In genomic region chr9:68981825-68982224, GRCh38 we compare ENCODE assay signal across 8 cellular contexts. TPM values are rescaled to one million over a fixed set of nuclear protein-coding genes. Genes with fewer than 3 reads are reported as not detected.
DNase-seq lines count a peak whose midpoint lies in the region; ATAC-seq and TF ChIP-seq lines count a peak whose summit lies in the region.

No MANE protein-coding gene starts in this region.

- in situ Hi-C loops in transverse colon (cut with MboI; ENCODE audit: low pct_ligation_motif_present in 1 of 4, low pct_unique_long_range_greater_than_20kb in 1 of 4, low sequenced_read_pairs in 3 of 4) = loop anchor here in 2 of 4 donors (25.0 kb wide), 2 partner anchors 195 to 270 kb away; partner anchors contain the start of gene PIP5K1B (in 1 of the 2)

- no peak for TF ChIP-seq EP300 in transverse colon (IDR thresholded peaks at IDR 0.05; ENCODE audit: low read depth)

- no peaks in the 10 kb centered on the region for H3K9me2 ChIP-seq in OCI-LY1 (ENCODE audit: low read depth, low read length)

- H3K27me3 ChIP-seq in heart left ventricle = no peaks in the 10 kb centered on the region
- H3K27me3 ChIP-seq in OCI-LY1 (ENCODE audit: insufficient read depth, low read length) = no peaks in the 10 kb centered on the region
- H3K27me3 ChIP-seq in transverse colon = no peaks in the 10 kb centered on the region

- no peak overlapping the region for H2AFZ ChIP-seq in OCI-LY1 (ENCODE audit: low read length)

- H3F3A ChIP-seq in OCI-LY1 (ENCODE audit: insufficient read depth, low read length) = no peaks in the 10 kb centered on the region

- H4K20me1 ChIP-seq in OCI-LY1 (ENCODE audit: insufficient read depth, low read length) = no peaks in the 10 kb centered on the region

- H3K79me2 ChIP-seq in OCI-LY1 (ENCODE audit: insufficient read depth, low read length) = no peaks in the 10 kb centered on the region

- H3K4me1 ChIP-seq in heart left ventricle = peaks cover 0 to 63% (median 38%) of the 10 kb centered on the region in 12 donors
- H3K4me1 ChIP-seq in OCI-LY1 (ENCODE audit: insufficient read depth, low read length, severe bottlenecking) = peaks cover 35% of the 10 kb centered on the region
- peaks cover 25 to 49% (median 38%) of the 10 kb centered on the region in 4 donors for H3K4me1 ChIP-seq in transverse colon

- peaks cover 3% of the 10 kb centered on the region for H3K9me3 Mint-ChIP-seq in stimulated activated memory B cell treated with anti-CD40 and anti-IgM and Interleukin-4, amounts not matched to agents 10 μg/mL and 1 μg/mL and 100 μg/mL, for 72 hours

- H3K27me3 Mint-ChIP-seq in stimulated activated memory B cell treated with anti-CD40 and anti-IgM and Interleukin-4, amounts not matched to agents 10 μg/mL and 1 μg/mL and 100 μg/mL, for 72 hours = no peaks in the 10 kb centered on the region

- H3K4me3 ChIP-seq in heart left ventricle = no peak overlapping the region
- no peak overlapping the region for H3K4me3 ChIP-seq in OCI-LY1 (ENCODE audit: low read depth, low read length, poor library complexity, severe bottlenecking)
- H3K4me3 ChIP-seq in transverse colon = no peak overlapping the region

- TF ChIP-seq POLR2A in heart left ventricle (IDR thresholded peaks at IDR 0.05) (no peak), transverse colon (IDR thresholded peaks at IDR 0.05) (no peak)

- no peak overlapping the region for H3K9ac ChIP-seq in OCI-LY1 (ENCODE audit: low read length)

- H3K27ac Mint-ChIP-seq in stimulated activated memory B cell treated with anti-CD40 and anti-IgM and Interleukin-4, amounts not matched to agents 10 μg/mL and 1 μg/mL and 100 μg/mL, for 72 hours = no peak overlapping the region

- DNase-seq in heart left ventricle = no peak
- DNase-seq in Right ventricle myocardium inferior (ENCODE audit: missing footprints) = no peak
- peak; percentile 28 for DNase-seq in transverse colon
- DNase-seq in NCI-H187 treated with DMSO at 0.1 percent for 48 hours (lab: John Stamatoyannopoulos, UW) = no peak
- DNase-seq in NCI-H2171 (lab: John Stamatoyannopoulos, UW) = no peak

- no peak overlapping the region for H3K4me3 Mint-ChIP-seq in stimulated activated memory B cell treated with anti-CD40 and anti-IgM and Interleukin-4, amounts not matched to agents 10 μg/mL and 1 μg/mL and 100 μg/mL, for 72 hours

- no peak for ATAC-seq in heart left ventricle
- no peak for ATAC-seq in Right ventricle myocardium inferior
- peak; percentile 52 for ATAC-seq in HG03066 (IDR thresholded peaks at IDR 0.05; ENCODE audit: low read depth, unreplicated experiment)
- ATAC-seq in stimulated activated memory B cell treated with anti-CD40 and anti-IgM and Interleukin-4, amounts not matched to agents 10 μg/mL and 1 μg/mL and 100 μg/mL, for 72 hours = no peak

- intact Hi-C loops in heart left ventricle (cut with DNase I) (loop anchor here in 1 of 10 donors (10.0 kb wide), 1 partner anchor 117 kb away; no protein-coding TSS in a partner anchor), Right ventricle myocardium inferior (cut with DNase I) (loop anchor here (5.0 kb wide), 2 partner anchors 40 to 275 kb away; partner anchors contain the start of gene PIP5K1B), transverse colon (cut with DNase I; ENCODE audit: low total_unique reads) (no loop called here)

- H3K4me1 Mint-ChIP-seq in stimulated activated memory B cell treated with anti-CD40 and anti-IgM and Interleukin-4, amounts not matched to agents 10 μg/mL and 1 μg/mL and 100 μg/mL, for 72 hours = peaks cover 46% of the 10 kb centered on the region

- TF ChIP-seq CTCF in heart left ventricle (IDR thresholded peaks at IDR 0.05) (no peak), OCI-LY1 (IDR thresholded peaks at IDR 0.05; ENCODE audit: low read length) (no peak), transverse colon (IDR thresholded peaks at IDR 0.05) (no peak)

- peaks cover 44% of the 10 kb centered on the region for H3K36me3 Mint-ChIP-seq in stimulated activated memory B cell treated with anti-CD40 and anti-IgM and Interleukin-4, amounts not matched to agents 10 μg/mL and 1 μg/mL and 100 μg/mL, for 72 hours

- peak overlapping the region; percentile 16 to 92 (median 80) for H3K27ac ChIP-seq in heart left ventricle
- H3K27ac ChIP-seq in OCI-LY1 (ENCODE audit: low read depth, low read length, poor library complexity, severe bottlenecking) = peak overlapping the region; percentile 33
- peak overlapping the region; percentile 59 to 74 (median 70) for H3K27ac ChIP-seq in transverse colon

- H3K36me3 ChIP-seq in heart left ventricle (no peaks in the 10 kb centered on the region), OCI-LY1 (ENCODE audit: insufficient read depth, low read length) (no peaks in the 10 kb centered on the region), transverse colon (no peaks in the 10 kb centered on the region)

- H3K4me2 ChIP-seq in OCI-LY1 (ENCODE audit: low read length) = peak overlapping the region; percentile 16; the same call in 1 of the 2 replicates

- WGBS in heart left ventricle, 4 donors = 12 to 20% (median 14%) methylated on average over 6 of the region's 6 CpGs
- 21 to 47% methylated on average over 3 to 6 of the region's 6 CpGs for WGBS in transverse colon (ENCODE audit: low coverage in 1 of 2), 2 donors

- no peaks in the 10 kb centered on the region for H3K9me3 ChIP-seq in heart left ventricle
- H3K9me3 ChIP-seq in OCI-LY1 (ENCODE audit: low read length) = no peaks in the 10 kb centered on the region
- no peaks in the 10 kb centered on the region for H3K9me3 ChIP-seq in transverse colon

RNA-seq across cellular contexts. Expression of gene PRKACG, which starts 32.1 kb away (rescaled TPM):
- total RNA-seq in heart left ventricle (not detected), Right ventricle myocardium inferior (not detected), transverse colon (not detected)
- polyA plus RNA-seq in heart left ventricle = not detected

RNA-seq across cellular contexts. Expression of gene FXN, which starts 53.7 kb away (rescaled TPM):
- total RNA-seq in heart left ventricle (10 to 100 TPM; 16.9 to 40.2 (median 30.0) TPM), Right ventricle myocardium inferior (36.6 TPM), transverse colon (1 to 10 TPM; 2.0 to 5.5 (median 3.5) TPM)
- polyA plus RNA-seq in heart left ventricle = 10 to 100 TPM; 14.8 to 16.9 TPM
